In genomic region chrY:13370245-13370644, GRCh38 we compare ENCODE assay signal across 23 cellular contexts.
A peak's percentile ranks its signal among the peaks of the same experiment; 100 is the strongest.
DNase-seq lines count a peak whose midpoint lies in the region; ATAC-seq, FAIRE-seq and TF ChIP-seq lines count a peak whose summit lies in the region.
"Had no signal": no experiment of that assay in that cellular context is flagged by ENCODE, and none has a peak within 500 bp of the region (broad histone marks: within the 10 kb centered on the region; RNA-seq: fewer than 3 reads in every experiment).

No MANE protein-coding gene starts in this region.

- H3K27ac ChIP-seq in tibial nerve, result no peak overlapping the region
- H3K27ac ChIP-seq: ovary, stomach, transverse colon, VCaP had no signal

- H3K4me1 ChIP-seq in tibial nerve, result peaks cover 0 to 6% (median 0%) of the 10 kb centered on the region in 4 donors
- H3K4me1 ChIP-seq: BE2C had no signal

- peak overlapping the region; percentile 70 for H3K4me3 Mint-ChIP-seq in activated CD4-positive, alpha-beta T cell treated with anti-CD3 and anti-CD28 coated beads, Interleukin-2, amount 10 ng/mL, durations not matched to agents 24 days and 14 days
- peak overlapping the region; percentile 75 for H3K4me3 Mint-ChIP-seq in activated B cell treated with CpG ODN at 0.5 μM for 24 hours
- H3K4me3 Mint-ChIP-seq: IgD-negative memory B cell had no signal

- TF ChIP-seq CTCF in activated B cell treated with CpG ODN at 0.5 μM for 24 hours (IDR thresholded peaks at IDR 0.05), result no peak
- TF ChIP-seq CTCF in tibial nerve (IDR thresholded peaks at IDR 0.05), result no peak

- no peak for ATAC-seq in activated B cell treated with CpG ODN at 0.5 μM for 24 hours (ENCODE audit: low read depth)

- TF ChIP-seq POLR2A in tibial nerve (IDR thresholded peaks at IDR 0.05), result no peak

- no peak for TF ChIP-seq EP300 in tibial nerve (IDR thresholded peaks at IDR 0.05)

- H3K9me3 ChIP-seq in tibial nerve, result no peaks in the 10 kb centered on the region
- H3K9me3 ChIP-seq: BE2C, ovary, stomach, transverse colon had no signal

- H3K36me3 Mint-ChIP-seq in activated CD4-positive, alpha-beta T cell treated with anti-CD3 and anti-CD28 coated beads, Interleukin-2, amount 10 ng/mL, durations not matched to agents 24 days and 14 days (ENCODE audit: low read depth), result peaks cover 8% of the 10 kb centered on the region
- peaks cover 7% of the 10 kb centered on the region for H3K36me3 Mint-ChIP-seq in activated B cell treated with CpG ODN at 0.5 μM for 24 hours (ENCODE audit: low read depth)
- H3K36me3 Mint-ChIP-seq: IgD-negative memory B cell had no signal

- H3K27ac Mint-ChIP-seq in activated CD4-positive, alpha-beta T cell treated with anti-CD3 and anti-CD28 coated beads, Interleukin-2, amount 10 ng/mL, durations not matched to agents 24 days and 14 days, result peak overlapping the region; percentile 65
- peak overlapping the region; percentile 87 for H3K27ac Mint-ChIP-seq in activated B cell treated with CpG ODN at 0.5 μM for 24 hours
- H3K27ac Mint-ChIP-seq: dendritic cell treated with granulocyte-macrophage colony-stimulating factor and Interleukin-4, amounts not matched to agents 40 ng/mL and 50 ng/mL, for 4 days; IgD-negative memory B cell had no signal

- H3K36me3 ChIP-seq in tibial nerve, result no peaks in the 10 kb centered on the region
- H3K36me3 ChIP-seq: BE2C, ovary, transverse colon had no signal

- POLR2A ChIA-PET in activated B cell treated with CpG ODN at 0.5 μM for 24 hours (lab: Charles Lee), result no interaction called here

- H3K27me3 Mint-ChIP-seq in activated CD4-positive, alpha-beta T cell treated with anti-CD3 and anti-CD28 coated beads, Interleukin-2, amount 10 ng/mL, durations not matched to agents 24 days and 14 days, result no peaks in the 10 kb centered on the region
- no peaks in the 10 kb centered on the region for H3K27me3 Mint-ChIP-seq in activated B cell treated with CpG ODN at 0.5 μM for 24 hours
- H3K27me3 Mint-ChIP-seq: dendritic cell treated with granulocyte-macrophage colony-stimulating factor and Interleukin-4, amounts not matched to agents 40 ng/mL and 50 ng/mL, for 4 days; IgD-negative memory B cell had no signal

- no peaks in the 10 kb centered on the region for H3K9me3 Mint-ChIP-seq in activated CD4-positive, alpha-beta T cell treated with anti-CD3 and anti-CD28 coated beads, Interleukin-2, amount 10 ng/mL, durations not matched to agents 24 days and 14 days
- H3K9me3 Mint-ChIP-seq in activated B cell treated with CpG ODN at 0.5 μM for 24 hours, result no peaks in the 10 kb centered on the region
- H3K9me3 Mint-ChIP-seq: dendritic cell treated with granulocyte-macrophage colony-stimulating factor and Interleukin-4, amounts not matched to agents 40 ng/mL and 50 ng/mL, for 4 days; IgD-negative memory B cell had no signal

- no peak for DNase-seq in activated CD4-positive, alpha-beta T cell treated with anti-CD3 and anti-CD28 coated beads, Interleukin-2, amount 10 ng/mL, durations not matched to agents 24 days and 14 days
- DNase-seq in activated CD4-positive, alpha-beta T cell treated with anti-CD3 and anti-CD28 coated beads for 48 hours, result no peak
- DNase-seq in GM18507 (ENCODE audit: extremely low spot score, insufficient read length, low read depth) (no peak), activated B cell treated with CpG ODN at 0.5 μM for 24 hours (no peak), HuH-7 (ENCODE audit: low spot score) (no peak), tibial nerve (ENCODE audit: low spot score in 2 of 2) (no peak), NCI-H1105 (lab: John Stamatoyannopoulos, UW) (no peak)
- DNase-seq: activated effector memory CD4-positive, alpha-beta T cell treated with Interleukin-2 at 50 U/mL for 16 hours; aorta; BE2C; H7; NCI-H1417 treated with DMSO at 0.1 percent for 48 hours; NCI-H2107; NCI-H524 treated with DMSO at 0.1 percent for 48 hours; ovary; stimulated activated CD4-positive, alpha-beta T cell treated with anti-CD3 and anti-CD28 coated beads, Interleukin-2, amount 100 ng/mL, for 48 hours; stomach; transverse colon had no signal

- H3K4me1 Mint-ChIP-seq in activated CD4-positive, alpha-beta T cell treated with anti-CD3 and anti-CD28 coated beads, Interleukin-2, amount 10 ng/mL, durations not matched to agents 24 days and 14 days, result peaks cover 14% of the 10 kb centered on the region
- peaks cover 32% of the 10 kb centered on the region for H3K4me1 Mint-ChIP-seq in activated B cell treated with CpG ODN at 0.5 μM for 24 hours
- H3K4me1 Mint-ChIP-seq: IgD-negative memory B cell had no signal

- CTCF ChIA-PET in activated B cell treated with CpG ODN at 0.5 μM for 24 hours (lab: Charles Lee), result no interaction called here

- intact Hi-C loops in activated CD4-positive, alpha-beta T cell treated with anti-CD3 and anti-CD28 coated beads, Interleukin-2, amount 10 ng/mL, durations not matched to agents 24 days and 14 days (cut with micrococcal nuclease), result loop anchor here (2.0 to 10.0 kb wide), 3 partner anchors 107 to 975 kb away; partner anchors contain the start of gene TMSB4Y
- intact Hi-C loops in activated B cell treated with CpG ODN at 0.5 μM for 24 hours (cut with micrococcal nuclease), result loop anchor here (1.0 to 10.0 kb wide), 4 partner anchors 47 to 465 kb away; partner anchors contain the start of genes DDX3Y and TMSB4Y

- no peaks in the 10 kb centered on the region for H3K27me3 ChIP-seq in tibial nerve
- H3K27me3 ChIP-seq: BE2C, ovary, stomach, transverse colon had no signal

- H3K4me3 ChIP-seq in tibial nerve, result no peak overlapping the region
- H3K4me3 ChIP-seq: ovary, stomach, transverse colon had no signal

- FAIRE-seq in GM18507 (lab: Jason Lieb, UNC), result peak; percentile 45
- FAIRE-seq in islet of Langerhans (lab: Jason Lieb, UNC), result peak; percentile 49
- FAIRE-seq: A204.1 had no signal
